2 cellular contexts compared by ENCODE assay signal in the genomic region with DNA sequence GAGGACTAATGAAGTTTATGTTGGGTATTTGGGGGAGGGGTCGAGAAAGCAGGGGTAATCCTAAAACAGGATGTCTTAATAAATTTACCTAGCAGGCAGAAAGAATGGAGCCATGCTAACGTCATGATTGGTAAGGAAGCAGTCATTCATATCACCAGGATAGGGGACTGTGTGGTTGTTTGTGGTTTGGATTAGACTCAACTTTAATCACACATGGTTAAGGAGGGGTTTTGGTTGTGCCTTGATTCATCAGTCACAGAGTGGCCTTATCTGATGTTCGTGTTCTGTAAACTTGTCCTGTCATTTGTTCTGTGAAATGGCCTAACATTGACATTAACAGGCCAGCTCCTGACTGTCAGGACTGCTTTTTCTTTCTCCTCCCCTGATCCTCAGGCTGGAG. TPM values are rescaled to one million over a fixed set of nuclear protein-coding genes. Genes with fewer than 3 reads are reported as not detected.
"Had no signal": no experiment of that assay in that cellular context is flagged by ENCODE, and none has a peak within 500 bp of the region (broad histone marks: within the 10 kb centered on the region; RNA-seq: fewer than 3 reads in every experiment).

No MANE protein-coding gene starts in this region.

RNA-seq across cellular contexts. Expression of a gene that starts 40.1 kb away (rescaled TPM):
- total RNA-seq: kidney epithelial cell had no signal
- polyA plus RNA-seq: keratinocyte had no signal
